In genomic region chr4:184410748-184411147, GRCh38 we compare ENCODE assay signal across 20 cellular contexts.
DNase-seq lines count a peak whose midpoint lies in the region; ATAC-seq and TF ChIP-seq lines count a peak whose summit lies in the region.
"Had no signal": no experiment of that assay in that cellular context is flagged by ENCODE, and none has a peak within 500 bp of the region (broad histone marks: within the 10 kb centered on the region; RNA-seq: fewer than 3 reads in every experiment).

No MANE protein-coding gene starts in this region.

- CTCF ChIA-PET in activated CD4-positive, alpha-beta T cell treated with anti-CD3 and anti-CD28 coated beads, Interleukin-2, amount 10 ng/mL, durations not matched to agents 7 days and 5 days (lab: Charles Lee): no interaction called here
- CTCF ChIA-PET in Caco-2 (lab: Charles Lee): no interaction called here

- TF ChIP-seq CTCF in Caco-2 (IDR thresholded peaks at IDR 0.05; ENCODE audit: insufficient read depth in 1 of 2, low read depth in 1 of 2, low read length in 1 of 2, severe bottlenecking in 1 of 2, unreplicated experiment in 1 of 2): no peak
- no peak for TF ChIP-seq CTCF in neutrophil (IDR thresholded peaks at IDR 0.05)
- TF ChIP-seq CTCF in mesothelial cell of epicardium (IDR thresholded peaks at IDR 0.05; ENCODE audit: unreplicated experiment): no peak
- no peak for TF ChIP-seq CTCF in GM13976 (IDR thresholded peaks at IDR 0.05; ENCODE audit: borderline replicate concordance, control extremely low read depth, extremely low read depth, insufficient read depth, missing control alignments)

- H3K9me3 Mint-ChIP-seq in activated CD4-positive, alpha-beta T cell treated with anti-CD3 and anti-CD28 coated beads, Interleukin-2, amount 10 ng/mL, durations not matched to agents 7 days and 5 days: no peaks in the 10 kb centered on the region
- H3K9me3 Mint-ChIP-seq in Caco-2 (ENCODE audit: unreplicated experiment): no peaks in the 10 kb centered on the region
- H3K9me3 Mint-ChIP-seq in activated naive CD8-positive, alpha-beta T cell (ENCODE audit: low read depth): no peaks in the 10 kb centered on the region
- no peaks in the 10 kb centered on the region for H3K9me3 Mint-ChIP-seq in mesothelial cell of epicardium
- H3K9me3 Mint-ChIP-seq: activated naive CD4-positive, alpha-beta T cell treated with anti-CD3 and anti-CD28 coated beads, Interleukin-2, amount 50 U/mL, for 72 hours had no signal

- H3K36me3 Mint-ChIP-seq in activated CD4-positive, alpha-beta T cell treated with anti-CD3 and anti-CD28 coated beads, Interleukin-2, amount 10 ng/mL, durations not matched to agents 7 days and 5 days (ENCODE audit: low read depth): peaks cover 74% of the 10 kb centered on the region
- H3K36me3 Mint-ChIP-seq in Caco-2 (ENCODE audit: insufficient read depth, unreplicated experiment) (peaks cover 15% of the 10 kb centered on the region), mesothelial cell of epicardium (peaks cover 33% of the 10 kb centered on the region)
- H3K36me3 Mint-ChIP-seq in activated naive CD8-positive, alpha-beta T cell: peaks cover 12% of the 10 kb centered on the region

- H3K27me3 ChIP-seq in Caco-2 (replicated peaks; ENCODE audit: control insufficient read depth, insufficient read depth, low read length) (no peaks in the 10 kb centered on the region), neutrophil (no peaks in the 10 kb centered on the region)
- H3K27me3 ChIP-seq: BE2C, left lung, upper lobe of right lung had no signal

- ATAC-seq in GM18519 (IDR thresholded peaks at IDR 0.05; ENCODE audit: low FRiP score, unreplicated experiment): no peak
- ATAC-seq: left lung, upper lobe of right lung had no signal

- H3K4me1 ChIP-seq in Caco-2 (no peaks in the 10 kb centered on the region), neutrophil (ENCODE audit: control insufficient read depth in 1 of 2, insufficient read depth in 1 of 2, low read depth in 1 of 2, low read length in 1 of 2) (peaks cover 68 to 73% of the 10 kb centered on the region in 2 experiments)
- H3K4me1 ChIP-seq: BE2C had no signal

- H3K4me1 Mint-ChIP-seq in activated CD4-positive, alpha-beta T cell treated with anti-CD3 and anti-CD28 coated beads, Interleukin-2, amount 10 ng/mL, durations not matched to agents 7 days and 5 days: peaks cover 75% of the 10 kb centered on the region
- H3K4me1 Mint-ChIP-seq in Caco-2 (ENCODE audit: low read depth, unreplicated experiment): no peaks in the 10 kb centered on the region
- H3K4me1 Mint-ChIP-seq in activated naive CD8-positive, alpha-beta T cell (ENCODE audit: low read depth): peaks cover 64% of the 10 kb centered on the region
- H3K4me1 Mint-ChIP-seq in mesothelial cell of epicardium: peaks cover 23% of the 10 kb centered on the region

- H3K27ac Mint-ChIP-seq in activated CD4-positive, alpha-beta T cell treated with anti-CD3 and anti-CD28 coated beads, Interleukin-2, amount 10 ng/mL, durations not matched to agents 7 days and 5 days: peak overlapping the region; percentile 77
- H3K27ac Mint-ChIP-seq in Caco-2 (ENCODE audit: unreplicated experiment) (peak overlapping the region; percentile 16), mesothelial cell of epicardium (no peak overlapping the region)
- H3K27ac Mint-ChIP-seq in activated naive CD8-positive, alpha-beta T cell: peak overlapping the region; percentile 90

- H3K9me3 ChIP-seq in Caco-2 (no peaks in the 10 kb centered on the region), neutrophil (no peaks in the 10 kb centered on the region)
- H3K9me3 ChIP-seq: BE2C, left lung, upper lobe of right lung had no signal

- intact Hi-C loops in Caco-2 (cut with micrococcal nuclease; ENCODE audit: unreplicated experiment): no loop called here

- H3K36me3 ChIP-seq in Caco-2 (ENCODE audit: control insufficient read depth, insufficient read depth, low read length): no peaks in the 10 kb centered on the region; the same call in 1 of the 2 replicates
- H3K36me3 ChIP-seq in neutrophil: peaks cover 53% of the 10 kb centered on the region

- in situ Hi-C loops in GM13976 (cut with MboI; ENCODE audit: low sequenced_read_pairs, unreplicated experiment): loop anchor here (25.0 kb wide), 1 partner anchor 127 kb away; no protein-coding TSS in a partner anchor

- BruUV-seq in Caco-2 (replicated peaks; lab: Mats Ljungman, UMichigan): no TSS peak

- H3K4me3 Mint-ChIP-seq in activated CD4-positive, alpha-beta T cell treated with anti-CD3 and anti-CD28 coated beads, Interleukin-2, amount 10 ng/mL, durations not matched to agents 7 days and 5 days: no peak overlapping the region
- H3K4me3 Mint-ChIP-seq in Caco-2 (ENCODE audit: unreplicated experiment): no peak overlapping the region
- H3K4me3 Mint-ChIP-seq in activated naive CD8-positive, alpha-beta T cell: peak overlapping the region; percentile 61
- H3K4me3 Mint-ChIP-seq in mesothelial cell of epicardium: no peak overlapping the region
- H3K4me3 Mint-ChIP-seq: brain had no signal

- no peaks in the 10 kb centered on the region for H3K27me3 Mint-ChIP-seq in activated CD4-positive, alpha-beta T cell treated with anti-CD3 and anti-CD28 coated beads, Interleukin-2, amount 10 ng/mL, durations not matched to agents 7 days and 5 days
- no peaks in the 10 kb centered on the region for H3K27me3 Mint-ChIP-seq in Caco-2 (ENCODE audit: insufficient read depth, unreplicated experiment)
- no peaks in the 10 kb centered on the region for H3K27me3 Mint-ChIP-seq in activated naive CD8-positive, alpha-beta T cell
- no peaks in the 10 kb centered on the region for H3K27me3 Mint-ChIP-seq in mesothelial cell of epicardium (ENCODE audit: low read depth)
- H3K27me3 Mint-ChIP-seq: brain had no signal

- DNase-seq in activated CD4-positive, alpha-beta T cell treated with anti-CD3 and anti-CD28 coated beads, Interleukin-2, amount 10 ng/mL, durations not matched to agents 7 days and 5 days: no peak
- DNase-seq in activated CD4-positive, alpha-beta T cell treated with anti-CD3 and anti-CD28 coated beads, Interleukin-2, amount 50 U/mL, for 4 hours: no peak
- DNase-seq in Caco-2 (no peak), mesothelial cell of epicardium (ENCODE audit: low spot score in 2 of 2, unreplicated experiment in 2 of 2) (no peak), GM13976 (ENCODE audit: low spot score) (no peak)
- DNase-seq: activated CD4-positive, alpha-beta T cell treated with anti-CD3 and anti-CD28 coated beads for 4 hours; BE2C; head of caudate nucleus; left lung; NCI-H1092 treated with DMSO at 0.1 percent for 48 hours; NCI-H2029 treated with DMSO at 0.1 percent for 48 hours; NCI-H446 treated with DMSO at 0.1 percent for 48 hours; stimulated activated CD4-positive, alpha-beta T cell treated with anti-CD3 and anti-CD28 coated beads, Interleukin-4, amount 100 ng/mL, for 24 hours; upper lobe of right lung had no signal

- H3K27ac ChIP-seq in neutrophil: peak overlapping the region; percentile 83
- H3K27ac ChIP-seq: upper lobe of right lung had no signal

- POLR2A ChIA-PET in activated CD4-positive, alpha-beta T cell treated with anti-CD3 and anti-CD28 coated beads, Interleukin-2, amount 10 ng/mL, durations not matched to agents 7 days and 5 days (lab: Charles Lee): no interaction called here
- POLR2A ChIA-PET in Caco-2 (lab: Charles Lee): no interaction called here

- no peak overlapping the region for H3K4me3 ChIP-seq in Caco-2 (ENCODE audit: low read depth, low read length)
- no peak overlapping the region for H3K4me3 ChIP-seq in neutrophil (ENCODE audit: low read depth in 1 of 2, low read length in 1 of 2)
- H3K4me3 ChIP-seq: left lung, smooth muscle cell, upper lobe of right lung had no signal
